Comparison of ENCODE assay signal across 12 cellular contexts in genomic region chr17:47878203-47879027, GRCh38. TPM values are rescaled to one million over a fixed set of nuclear protein-coding genes. Genes with fewer than 3 reads are reported as not detected.
DNase-seq lines count a peak whose midpoint lies in the region; ATAC-seq and TF ChIP-seq lines count a peak whose summit lies in the region.
"Had no signal": no experiment of that assay in that cellular context is flagged by ENCODE, and none has a peak within 500 bp of the region (broad histone marks: within the 10 kb centered on the region; RNA-seq: fewer than 3 reads in every experiment).

No MANE protein-coding gene starts in this region.

- TF ChIP-seq CTCF in HEK293 (tag by site-specific recombination; IDR thresholded peaks at IDR 0.05) (no peak), WERI-Rb-1 (IDR thresholded peaks at IDR 0.05; ENCODE audit: low read depth, low read length) (no peak)

- H2AFZ ChIP-seq in neuronal stem cell (ENCODE audit: low read length), result no peak overlapping the region
- H2AFZ ChIP-seq: hepatocyte had no signal

- no peak overlapping the region for H2BK120ac ChIP-seq in neuronal stem cell (ENCODE audit: low read depth, low read length)

- POLR2A ChIA-PET in HEK293 (lab: Yijun Ruan, JAX), result no interaction called here

- H3K18ac ChIP-seq in neuronal stem cell (ENCODE audit: low read length), result no peak overlapping the region

- no CpG with 5 or more reads among the region's 10 CpGs for WGBS in neuronal stem cell (ENCODE audit: extremely low coverage in 2 of 2, insufficient read length in 2 of 2, insufficient replicate concordance in 1 of 2), 2 donors

- H3K4me3 ChIP-seq in HEK293 (ENCODE audit: low read depth, low read length) (no peak overlapping the region), WERI-Rb-1 (ENCODE audit: low read depth, low read length) (no peak overlapping the region), neuronal stem cell (ENCODE audit: low read length in 2 of 2) (no peak overlapping the region)
- H3K4me3 ChIP-seq: hepatocyte, tibial artery had no signal

- no peak overlapping the region for H3K9ac ChIP-seq in neuronal stem cell (ENCODE audit: low read depth, low read length, poor library complexity)

- no peak overlapping the region for H3K23ac ChIP-seq in neuronal stem cell (ENCODE audit: low read depth, low read length, poor library complexity)

- peak; percentile 39 for DNase-seq in WERI-Rb-1
- no peak for DNase-seq in neuronal stem cell (ENCODE audit: low spot score)
- no peak for DNase-seq in NCI-H2081 treated with DMSO at 0.1 percent for 48 hours (lab: John Stamatoyannopoulos, UW)
- no peak for DNase-seq in SIG-M5 treated with dmso at 0.1 percent for 504 hours (lab: John Stamatoyannopoulos, UW; ENCODE audit: unreplicated experiment)
- DNase-seq: activated gamma-delta T cell treated with Interleukin-2 at 50 U/mL for 16 hours; NCI-H2029; NCI-H524; stimulated activated naive CD4-positive, alpha-beta T cell; tibial artery had no signal

- ATAC-seq in GM21526 (IDR thresholded peaks at IDR 0.05; ENCODE audit: low FRiP score, unreplicated experiment), result no peak

- H3K36me3 ChIP-seq in HEK293 (ENCODE audit: control insufficient read depth in 2 of 2, insufficient read depth in 1 of 2, low read length in 2 of 2), result no peaks in the 10 kb centered on the region
- no peaks in the 10 kb centered on the region for H3K36me3 ChIP-seq in WERI-Rb-1
- no peaks in the 10 kb centered on the region for H3K36me3 ChIP-seq in neuronal stem cell (replicated peaks in 1 of 2; ENCODE audit: control insufficient read depth in 2 of 2, insufficient read depth in 2 of 2, low read length in 2 of 2)
- H3K36me3 ChIP-seq: tibial artery had no signal

- H3K27ac ChIP-seq in HEK293 (ENCODE audit: extremely low read depth, low read depth, low read length), result no peak overlapping the region
- H3K27ac ChIP-seq in WERI-Rb-1, result peak overlapping the region; percentile 10; the same call in 1 of the 2 replicates
- no peak overlapping the region for H3K27ac ChIP-seq in neuronal stem cell (replicated peaks; ENCODE audit: low read length)
- H3K27ac ChIP-seq: hepatocyte, tibial artery had no signal

- H2BK12ac ChIP-seq in neuronal stem cell (ENCODE audit: low read length), result no peak overlapping the region

- H3K4me2 ChIP-seq in neuronal stem cell (ENCODE audit: insufficient read depth, low read length, poor library complexity, severe bottlenecking), result no peak overlapping the region
- H3K4me2 ChIP-seq: hepatocyte had no signal

- no peaks in the 10 kb centered on the region for H3K27me3 ChIP-seq in WERI-Rb-1 (ENCODE audit: insufficient read depth, low read depth, severe bottlenecking)
- peaks cover 0 to 83% (median 3%) of the 10 kb centered on the region in 3 experiments for H3K27me3 ChIP-seq in neuronal stem cell (ENCODE audit: control insufficient read depth in 3 of 3, insufficient read depth in 3 of 3, low read depth in 1 of 3, low read length in 3 of 3)

- no peaks in the 10 kb centered on the region; the same call in 1 of the 2 replicates for H3K4me1 ChIP-seq in HEK293 (ENCODE audit: control insufficient read depth, insufficient read depth, low read length)
- peaks cover 0 to 10% of the 10 kb centered on the region in 2 donors for H3K4me1 ChIP-seq in neuronal stem cell (ENCODE audit: control insufficient read depth in 2 of 2, insufficient read depth in 1 of 2, low read depth in 1 of 2, low read length in 2 of 2)

- H4K8ac ChIP-seq in neuronal stem cell (ENCODE audit: low read depth, low read length), result no peak overlapping the region

- H4K91ac ChIP-seq in neuronal stem cell (ENCODE audit: low read depth, low read length, poor library complexity), result no peak overlapping the region

- H3K9me3 ChIP-seq in HEK293 (ENCODE audit: control insufficient read depth, insufficient read depth, low read depth, low read length) (no peaks in the 10 kb centered on the region), WERI-Rb-1 (ENCODE audit: severe bottlenecking) (no peaks in the 10 kb centered on the region), neuronal stem cell (replicated peaks in 1 of 2; ENCODE audit: control insufficient read depth in 2 of 2, insufficient read depth in 1 of 2, low read depth in 1 of 2, low read length in 2 of 2) (no peaks in the 10 kb centered on the region)
- H3K9me3 ChIP-seq: tibial artery had no signal

- H3K79me1 ChIP-seq in neuronal stem cell (ENCODE audit: low read depth, low read length), result no peaks in the 10 kb centered on the region

- no peak overlapping the region for H3K4ac ChIP-seq in neuronal stem cell (ENCODE audit: low read length)

- H2AK5ac ChIP-seq in neuronal stem cell (ENCODE audit: low read depth, low read length), result peak overlapping the region; percentile 64

- CTCF ChIA-PET in HEK293 (lab: Yijun Ruan, JAX), result interaction anchor here (0.6 to 18.5 kb wide), 3 partner anchors 12 to 415 kb away, joined by 4 to 837 read pairs (median 35); partner anchors contain the start of genes SCRN2 and SP6

- no peak overlapping the region for H3K14ac ChIP-seq in neuronal stem cell (ENCODE audit: low read length)

- no peak overlapping the region for H2BK5ac ChIP-seq in neuronal stem cell (ENCODE audit: low read length)

- H2BK15ac ChIP-seq in neuronal stem cell (ENCODE audit: low read length), result no peak overlapping the region

TF ChIP-seq in HEK293, 187 proteins besides CTCF, POLR2A, EP300 and RAD21:
- TF ChIP-seq PRDM10 (tag by site-specific recombination; IDR thresholded peaks at IDR 0.05) (peak; percentile 55; the same call in 1 of the 2 replicates), ZNF324 (tag by site-specific recombination; IDR thresholded peaks at IDR 0.05) (no peak), ZNF426 (tag by site-specific recombination; IDR thresholded peaks at IDR 0.05) (no peak), ZFP69B (tag by site-specific recombination; IDR thresholded peaks at IDR 0.05) (no peak), ZNF114 (tag by site-specific recombination; IDR thresholded peaks at IDR 0.05) (no peak), ZNF302 (tag by site-specific recombination; IDR thresholded peaks at IDR 0.05; ENCODE audit: low read depth) (no peak)

RNA-seq across cellular contexts. Expression of gene SP2, which starts 17.6 kb away (rescaled TPM):
- polyA plus RNA-seq in neuronal stem cell (2013, experiment 1 of 2), result 26.7 TPM
- 27.6 TPM for polyA plus RNA-seq in neuronal stem cell (2013, experiment 2 of 2)

RNA-seq across cellular contexts. Expression of gene SP6, which starts 27.5 kb away (rescaled TPM):
- polyA plus RNA-seq in neuronal stem cell (2013, experiment 1 of 2), result 0.24 TPM
- polyA plus RNA-seq in neuronal stem cell (2013, experiment 2 of 2), result 0.26 TPM

RNA-seq across cellular contexts. Expression of gene SCRN2, which starts 37.3 kb away (rescaled TPM):
- 37.2 TPM for polyA plus RNA-seq in neuronal stem cell (2013, experiment 1 of 2)
- polyA plus RNA-seq in neuronal stem cell (2013, experiment 2 of 2), result 36.3 TPM

RNA-seq across cellular contexts. Expression of gene LRRC46, which starts 46.9 kb away (rescaled TPM):
- polyA plus RNA-seq in neuronal stem cell (2013, experiment 1 of 2), result 0.17 TPM
- 0.32 TPM for polyA plus RNA-seq in neuronal stem cell (2013, experiment 2 of 2)

RNA-seq across cellular contexts. Expression of gene MRPL10, which starts 47.1 kb away (rescaled TPM):
- 80.5 TPM for polyA plus RNA-seq in neuronal stem cell (2013, experiment 1 of 2)
- polyA plus RNA-seq in neuronal stem cell (2013, experiment 2 of 2), result 84.1 TPM
